Comparison of ENCODE assay signal across 13 cellular contexts in genomic region chr3:127857270-127857801, GRCh38. TPM values are rescaled to one million over a fixed set of nuclear protein-coding genes. Genes with fewer than 3 reads are reported as not detected.
A peak's percentile ranks its signal among the peaks of the same experiment; 100 is the strongest.
DNase-seq lines count a peak whose midpoint lies in the region; ATAC-seq and TF ChIP-seq lines count a peak whose summit lies in the region.
"Had no signal": no experiment of that assay in that cellular context is flagged by ENCODE, and none has a peak within 500 bp of the region (broad histone marks: within the 10 kb centered on the region; RNA-seq: fewer than 3 reads in every experiment).

No MANE protein-coding gene starts in this region.

- no peaks in the 10 kb centered on the region for H3K9me2 ChIP-seq in SU-DHL-6 (replicated peaks; ENCODE audit: insufficient read depth, low read length)

- H3K36me3 ChIP-seq in SU-DHL-6 (ENCODE audit: low read length) = no peaks in the 10 kb centered on the region

- in situ Hi-C loops in GM13976 (cut with MboI; ENCODE audit: low sequenced_read_pairs, unreplicated experiment) = no loop called here

- no peaks in the 10 kb centered on the region for H3K27me3 ChIP-seq in SU-DHL-6 (ENCODE audit: low read length)

- H3K4me2 ChIP-seq in SU-DHL-6 (ENCODE audit: low read depth, low read length, poor library complexity, severe bottlenecking) = peak overlapping the region; percentile 1

- H3K79me2 ChIP-seq in SU-DHL-6 (ENCODE audit: insufficient read depth, low read length) = no peaks in the 10 kb centered on the region

- H3K27ac ChIP-seq in SU-DHL-6 (ENCODE audit: low read depth, low read length) = no peak overlapping the region
- H3K27ac ChIP-seq: HL-60 had no signal

- H3K4me3 ChIP-seq in SU-DHL-6 (ENCODE audit: insufficient read depth, low read length, poor library complexity, severe bottlenecking) = no peak overlapping the region
- no peak overlapping the region for H3K4me3 ChIP-seq in fibroblast of villous mesenchyme (ENCODE audit: low read depth, low read length)

- peak overlapping the region; percentile 29 for H2AFZ ChIP-seq in SU-DHL-6 (ENCODE audit: low read depth, low read length, severe bottlenecking)

- TF ChIP-seq POLR2A in GM18505 (IDR thresholded peaks at IDR 0.05; ENCODE audit: borderline replicate concordance, extremely low read depth, insufficient read depth, insufficient read length) = no peak

- TF ChIP-seq CTCF in GM13976 (IDR thresholded peaks at IDR 0.05; ENCODE audit: borderline replicate concordance, control extremely low read depth, extremely low read depth, insufficient read depth, missing control alignments) (peak; percentile 40), SU-DHL-6 (IDR thresholded peaks at IDR 0.05; ENCODE audit: insufficient read depth, low read length, poor library complexity, severe bottlenecking) (no peak), fibroblast of villous mesenchyme (IDR thresholded peaks at IDR 0.05; ENCODE audit: insufficient read depth, low read depth, low read length) (peak; percentile 11)

- DNase-seq in AG20443 (ENCODE audit: low spot score) = peak; percentile 37
- DNase-seq in GM13976 (ENCODE audit: low spot score) = peak; percentile 49
- DNase-seq in fibroblast of villous mesenchyme (ENCODE audit: low read depth) = peak; percentile 14
- DNase-seq in foreskin melanocyte = no peak
- DNase-seq: activated CD4-positive, CD25-positive, alpha-beta regulatory T cell treated with anti-CD3 and anti-CD28 coated beads, Interleukin-2, amount 50 U/mL, for 72 hours; cortex of kidney; NCI-H187 had no signal

- H3F3A ChIP-seq in SU-DHL-6 (ENCODE audit: insufficient read depth) = no peaks in the 10 kb centered on the region

- no peaks in the 10 kb centered on the region for H4K20me1 ChIP-seq in SU-DHL-6 (ENCODE audit: low read depth, low read length)

- H3K9me3 ChIP-seq in SU-DHL-6 (ENCODE audit: insufficient read depth, low read length) = no peaks in the 10 kb centered on the region

- ATAC-seq in GM21360 (IDR thresholded peaks at IDR 0.05; ENCODE audit: unreplicated experiment) (no peak), GM18505 (IDR thresholded peaks at IDR 0.05; ENCODE audit: unreplicated experiment) (no peak), HG03097 (IDR thresholded peaks at IDR 0.05; ENCODE audit: low FRiP score, unreplicated experiment) (no peak)
- ATAC-seq: Right ventricle myocardium inferior had no signal

- H3K9ac ChIP-seq in SU-DHL-6 (ENCODE audit: low read length) = peak overlapping the region; percentile 16; the same call in 1 of the 2 replicates

RNA-seq across cellular contexts. Expression of gene MGLL, which starts 35.0 kb away (rescaled TPM):
- 82.1 and 141 TPM in 2 replicates for total RNA-seq in fibroblast of villous mesenchyme

RNA-seq across cellular contexts. Expression of gene KBTBD12, which starts 57.7 kb away (rescaled TPM):
- total RNA-seq in fibroblast of villous mesenchyme = not detected in 2 replicates
